ENCODE assay signal across 33 cellular contexts in the genomic region with DNA sequence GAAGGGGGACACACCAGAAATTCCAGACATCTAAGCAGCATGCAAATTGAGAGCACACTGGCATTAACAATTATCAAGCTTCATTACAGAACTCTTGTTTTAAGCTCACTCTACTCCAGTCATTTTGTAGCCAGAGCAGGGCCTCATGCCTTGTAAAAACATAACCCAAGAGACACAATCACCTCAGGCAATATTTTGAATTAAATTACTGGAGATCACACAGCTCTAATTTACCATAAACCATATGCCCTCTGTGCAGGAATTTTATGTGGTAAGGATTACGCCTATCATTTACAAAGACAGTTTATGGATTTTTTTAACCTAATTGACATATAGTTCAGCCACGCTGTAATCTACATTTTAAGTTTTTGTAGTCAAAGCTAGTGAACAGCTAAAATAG.
"Had no signal": no experiment of that assay in that cellular context is flagged by ENCODE, and none has a peak within 500 bp of the region (broad histone marks: within the 10 kb centered on the region; RNA-seq: fewer than 3 reads in every experiment).

No MANE protein-coding gene starts in this region.

- ATAC-seq: activated CD8-positive, alpha-beta memory T cell treated with anti-CD3 and anti-CD28 coated beads, Interleukin-2, amount 10 ng/mL, durations not matched to agents 7 days and 5 days; Panc1 had no signal

- H3K9me3 Mint-ChIP-seq: activated CD4-positive, alpha-beta memory T cell treated with anti-CD3 and anti-CD28 coated beads, Interleukin-2, amount 10 ng/mL, durations not matched to agents 7 days and 5 days; activated naive CD8-positive, alpha-beta T cell treated with anti-CD3 and anti-CD28 coated beads for 36 hours; central memory CD8-positive, alpha-beta T cell had no signal

- H3K4me1 ChIP-seq: ascending aorta had no signal

- H3K36me3 Mint-ChIP-seq: activated CD8-positive, alpha-beta memory T cell treated with anti-CD3 and anti-CD28 coated beads, Interleukin-2, amount 10 ng/mL, durations not matched to agents 7 days and 5 days; activated naive CD8-positive, alpha-beta T cell treated with anti-CD3 and anti-CD28 coated beads for 36 hours had no signal

- H3K4me3 ChIP-seq: ascending aorta, cardiac muscle cell, MG63, SJSA1 had no signal

- H3K4me1 Mint-ChIP-seq: activated CD4-positive, alpha-beta memory T cell treated with anti-CD3 and anti-CD28 coated beads, Interleukin-2, amount 10 ng/mL, durations not matched to agents 7 days and 5 days; activated CD8-positive, alpha-beta memory T cell treated with anti-CD3 and anti-CD28 coated beads, Interleukin-2, amount 10 ng/mL, durations not matched to agents 7 days and 5 days; activated naive CD8-positive, alpha-beta T cell treated with anti-CD3 and anti-CD28 coated beads for 36 hours; central memory CD8-positive, alpha-beta T cell had no signal

- H3K4me3 Mint-ChIP-seq: activated CD4-positive, alpha-beta memory T cell treated with anti-CD3 and anti-CD28 coated beads, Interleukin-2, amount 10 ng/mL, durations not matched to agents 7 days and 5 days; activated CD8-positive, alpha-beta memory T cell treated with anti-CD3 and anti-CD28 coated beads, Interleukin-2, amount 10 ng/mL, durations not matched to agents 7 days and 5 days; activated naive CD8-positive, alpha-beta T cell treated with anti-CD3 and anti-CD28 coated beads for 36 hours; central memory CD8-positive, alpha-beta T cell had no signal

- H3K9me3 ChIP-seq: ascending aorta, MG63, SJSA1 had no signal

- DNase-seq: activated CD4-positive, alpha-beta memory T cell treated with anti-CD3 and anti-CD28 coated beads, Interleukin-2, amount 10 ng/mL, durations not matched to agents 7 days and 5 days; activated CD4-positive, alpha-beta T cell treated with anti-CD3 and anti-CD28 coated beads for 1 hour; activated CD4-positive, alpha-beta T cell treated with anti-CD3 and anti-CD28 coated beads for 48 hours; activated CD4-positive, CD25-positive, alpha-beta regulatory T cell; activated CD8-positive, alpha-beta memory T cell treated with anti-CD3 and anti-CD28 coated beads for 24 hours; activated CD8-positive, alpha-beta memory T cell treated with anti-CD3 and anti-CD28 coated beads, Interleukin-2, amount 10 ng/mL, durations not matched to agents 7 days and 5 days; activated CD8-positive, alpha-beta memory T cell treated with anti-CD3 and anti-CD28 coated beads, Interleukin-2, amount 50 U/mL, for 48 hours; activated effector memory CD4-positive, alpha-beta T cell treated with Interleukin-2 at 50 U/mL for 16 hours; activated naive CD4-positive, alpha-beta T cell treated with anti-CD3 and anti-CD28 coated beads, Interleukin-2, amount 50 U/mL, for 16 hours; activated naive CD8-positive, alpha-beta T cell treated with anti-CD3 and anti-CD28 coated beads for 36 hours; activated T-cell treated with anti-CD3 and anti-CD28 coated beads, Interleukin-2, amount 50 U/mL, for 48 hours; amygdala; MG63; NCI-H1048; NCI-H1105 treated with DMSO at 0.1 percent for 48 hours; NCI-H1436; NCI-H1694; NCI-H1930; NCI-H2081 treated with DMSO at 0.1 percent for 48 hours; NCI-H226; NCI-H446 treated with DMSO at 0.1 percent for 48 hours; NCI-H524; NCI-H69; NCI-H82; RPMI8226; SHP77 treated with DMSO at 0.1 percent for 48 hours; T1000; WERI-Rb-1 had no signal

- H3K27ac ChIP-seq: ascending aorta, cardiac muscle cell, SJSA1, WERI-Rb-1 had no signal

- H3K27ac Mint-ChIP-seq: activated CD4-positive, alpha-beta memory T cell treated with anti-CD3 and anti-CD28 coated beads, Interleukin-2, amount 10 ng/mL, durations not matched to agents 7 days and 5 days; activated CD8-positive, alpha-beta memory T cell treated with anti-CD3 and anti-CD28 coated beads, Interleukin-2, amount 10 ng/mL, durations not matched to agents 7 days and 5 days; activated naive CD8-positive, alpha-beta T cell treated with anti-CD3 and anti-CD28 coated beads for 36 hours had no signal

- H3K27me3 Mint-ChIP-seq: activated CD4-positive, alpha-beta memory T cell treated with anti-CD3 and anti-CD28 coated beads, Interleukin-2, amount 10 ng/mL, durations not matched to agents 7 days and 5 days; activated CD8-positive, alpha-beta memory T cell treated with anti-CD3 and anti-CD28 coated beads, Interleukin-2, amount 10 ng/mL, durations not matched to agents 7 days and 5 days had no signal

- H3K27me3 ChIP-seq: ascending aorta, cardiac muscle cell, MG63, SJSA1 had no signal

- H3K36me3 ChIP-seq: ascending aorta, cardiac muscle cell, MG63, SJSA1, WERI-Rb-1 had no signal
